Comparison of ENCODE assay signal across 23 cellular contexts in genomic region chr16:70753228-70753627, GRCh38. TPM values are rescaled to one million over a fixed set of nuclear protein-coding genes. Genes with fewer than 3 reads are reported as not detected.
DNase-seq lines count a peak whose midpoint lies in the region; ATAC-seq and TF ChIP-seq lines count a peak whose summit lies in the region.
"Had no signal": no experiment of that assay in that cellular context is flagged by ENCODE, and none has a peak within 500 bp of the region (broad histone marks: within the 10 kb centered on the region; RNA-seq: fewer than 3 reads in every experiment).

No MANE protein-coding gene starts in this region.

- peaks cover 84% of the 10 kb centered on the region for H3K4me1 ChIP-seq in BLaER1
- peaks cover 25 to 63% (median 42%) of the 10 kb centered on the region in 6 donors for H3K4me1 ChIP-seq in spleen

- TF ChIP-seq CTCF in brain (conservative IDR thresholded peaks at IDR 0.05) = no peak
- TF ChIP-seq CTCF in spleen (IDR thresholded peaks at IDR 0.05 in 8 of 11, conservative IDR thresholded peaks at IDR 0.05 in 3 of 11) = no peak

- TF ChIP-seq POLR2A in spleen (IDR thresholded peaks at IDR 0.05) = no peak

- DNase-seq in left lobe of liver (ENCODE audit: low spot score) (peak; percentile 79), spleen (peak; percentile 42), GOT3 (lab: John Stamatoyannopoulos, UW) (no peak), NCI-H510A treated with DMSO at 0.1 percent for 48 hours (lab: John Stamatoyannopoulos, UW) (no peak), MV-4-11 (lab: John Stamatoyannopoulos, UW) (no peak)
- DNase-seq: activated CD4-positive, alpha-beta T cell treated with anti-CD3 and anti-CD28 coated beads for 4 hours; activated CD8-positive, alpha-beta memory T cell treated with anti-CD3 and anti-CD28 coated beads, Interleukin-2, amount 10 ng/mL, durations not matched to agents 7 days and 5 days; body of pancreas; colonic mucosa; foreskin fibroblast; KG1; naive B cell; NCI-H2029 treated with DMSO at 0.1 percent for 48 hours; NCI-H345; SIG-M5; stimulated activated CD4-positive, alpha-beta T cell treated with anti-CD3 and anti-CD28 coated beads, Interleukin-1b, Interleukin-23, amount 100 ng/mL, for 48 hours; stimulated activated naive CD4-positive, alpha-beta T cell; T-cell had no signal

- peaks cover 38% of the 10 kb centered on the region for H3K36me3 ChIP-seq in BLaER1
- peaks cover 0 to 86% (median 23%) of the 10 kb centered on the region in 6 donors for H3K36me3 ChIP-seq in spleen
- H3K36me3 ChIP-seq: colonic mucosa had no signal

- H3K27me3 ChIP-seq in BLaER1 (no peaks in the 10 kb centered on the region), spleen (replicated peaks in 1 of 7) (no peaks in the 10 kb centered on the region)
- H3K27me3 ChIP-seq: body of pancreas, colonic mucosa had no signal

- peaks cover 78% of the 10 kb centered on the region for H3K4me1 Mint-ChIP-seq in brain

- H3K4me3 ChIP-seq in BLaER1 (no peak overlapping the region), spleen (no peak overlapping the region)
- H3K4me3 ChIP-seq: A549, body of pancreas, colonic mucosa had no signal

- H3K36me3 Mint-ChIP-seq in brain = peaks cover 10% of the 10 kb centered on the region
- H3K36me3 Mint-ChIP-seq: activated CD8-positive, alpha-beta memory T cell treated with anti-CD3 and anti-CD28 coated beads, Interleukin-2, amount 10 ng/mL, durations not matched to agents 7 days and 5 days; activated naive CD8-positive, alpha-beta T cell; naive B cell had no signal

- H3K9me3 Mint-ChIP-seq in brain = no peaks in the 10 kb centered on the region
- H3K9me3 Mint-ChIP-seq: naive B cell, T-cell had no signal

- peak overlapping the region; percentile 33 to 98 (median 83) for H3K27ac Mint-ChIP-seq in brain
- H3K27ac Mint-ChIP-seq: activated naive CD8-positive, alpha-beta T cell; T-cell had no signal

- H3K9ac ChIP-seq in BLaER1 = 0 out of 2 replicates have a peak overlapping the region, but pooled peaks have one; percentile 15

- no peaks in the 10 kb centered on the region for H4K20me1 ChIP-seq in BLaER1

- ATAC-seq in left lobe of liver (peak; percentile 59), GM19324 (IDR thresholded peaks at IDR 0.05; ENCODE audit: low FRiP score, unreplicated experiment) (no peak)
- ATAC-seq: A549; activated CD8-positive, alpha-beta memory T cell treated with anti-CD3 and anti-CD28 coated beads, Interleukin-2, amount 10 ng/mL, durations not matched to agents 7 days and 5 days; body of pancreas; T-cell had no signal

- H3K27ac ChIP-seq in BLaER1 (peak overlapping the region; percentile 94), spleen (peak overlapping the region in 5 of 8 donors; percentile 31 to 86 (median 78))
- H3K27ac ChIP-seq: body of pancreas, colonic mucosa had no signal

- peak overlapping the region; percentile 91; the same call in 1 of the 2 replicates for H3K4me2 ChIP-seq in BLaER1
- H3K4me2 ChIP-seq: A549 had no signal

- WGBS in spleen, 5 donors = 65 to 77% (median 72%) methylated on average over 6 of the region's 6 CpGs

- H3K27me3 Mint-ChIP-seq in brain = no peaks in the 10 kb centered on the region
- H3K27me3 Mint-ChIP-seq: activated CD8-positive, alpha-beta memory T cell treated with anti-CD3 and anti-CD28 coated beads, Interleukin-2, amount 10 ng/mL, durations not matched to agents 7 days and 5 days; activated naive CD8-positive, alpha-beta T cell; naive B cell; T-cell had no signal

- H3K4me3 Mint-ChIP-seq in brain = no peak overlapping the region
- H3K4me3 Mint-ChIP-seq: activated CD8-positive, alpha-beta memory T cell treated with anti-CD3 and anti-CD28 coated beads, Interleukin-2, amount 10 ng/mL, durations not matched to agents 7 days and 5 days; activated naive CD8-positive, alpha-beta T cell; T-cell had no signal

- intact Hi-C loops in spleen (cut with DNase I; ENCODE audit: low total_unique reads) = no loop called here

- H3K9me3 ChIP-seq in BLaER1 (no peaks in the 10 kb centered on the region), spleen (no peaks in the 10 kb centered on the region)
- H3K9me3 ChIP-seq: A549, body of pancreas, colonic mucosa had no signal

RNA-seq across cellular contexts. Expression of gene VAC14, which starts 47.7 kb away (rescaled TPM):
- polyA plus RNA-seq in brain (ENCODE audit: insufficient read depth, low read depth, low replicate concordance) = 76.0 TPM
- 17.3 TPM for total RNA-seq in left lobe of liver
- total RNA-seq in spleen = 10 to 100 TPM; 43.4 to 70.0 (median 55.5) TPM
- 10 to 100 TPM; 29.1 to 35.6 (median 32.9) TPM for polyA plus RNA-seq in spleen

Comparison
In these comparisons a context has a peak if more than half of its experiments do, and no peak if none do; other contexts are left out.
1. DNase-seq: peak in left lobe of liver (single experiment) and spleen (single experiment); none in GOT3 (single experiment), NCI-H510A treated with DMSO at 0.1 percent for 48 hours (single experiment) and MV-4-11 (single experiment).